8 cellular contexts compared by ENCODE assay signal in genomic region chr20:4814696-4815252, GRCh38. TPM values are rescaled to one million over a fixed set of nuclear protein-coding genes. Genes with fewer than 3 reads are reported as not detected.
A peak's percentile ranks its signal among the peaks of the same experiment; 100 is the strongest.
DNase-seq lines count a peak whose midpoint lies in the region; ATAC-seq, FAIRE-seq and TF ChIP-seq lines count a peak whose summit lies in the region.

No MANE protein-coding gene starts in this region.

- peak overlapping the region; percentile 98 for H3K27ac Mint-ChIP-seq in activated naive CD8-positive, alpha-beta T cell

- H3K27me3 ChIP-seq in Peyer's patch (no peaks in the 10 kb centered on the region), mucosa of rectum (ENCODE audit: control insufficient read depth in 2 of 2, insufficient read depth in 2 of 2, low read length in 2 of 2) (no peaks in the 10 kb centered on the region)

- peak overlapping the region in 1 of 2 donors; percentile 65 for H3K9ac ChIP-seq in mucosa of rectum (ENCODE audit: low read depth in 1 of 2, low read length in 2 of 2)

- no peaks in the 10 kb centered on the region for H3K9me3 ChIP-seq in Peyer's patch
- no peaks in the 10 kb centered on the region for H3K9me3 ChIP-seq in mucosa of rectum (ENCODE audit: control insufficient read depth in 2 of 2, low read length in 2 of 2)

- ATAC-seq in GM18498 (IDR thresholded peaks at IDR 0.05; ENCODE audit: unreplicated experiment) (peak; percentile 55), HG02678 (IDR thresholded peaks at IDR 0.05; ENCODE audit: unreplicated experiment) (peak; percentile 49)

- H3K4me1 Mint-ChIP-seq in activated naive CD8-positive, alpha-beta T cell (ENCODE audit: low read depth): peaks cover 73% of the 10 kb centered on the region

- peak in 2 of 3 donors; percentile 84 to 89 for DNase-seq in Peyer's patch
- peak in 21 of 49 donors; percentile 15 to 52 (median 31) for DNase-seq in substantia nigra (lab: John Stamatoyannopoulos, UW)
- no peak for DNase-seq in HTR-8/SVneo (ENCODE audit: insufficient read length, low spot score)
- DNase-seq in urothelium cell line (ENCODE audit: low spot score): no peak

- TF ChIP-seq POLR2A in Peyer's patch (IDR thresholded peaks at IDR 0.05): no peak

- no peaks in the 10 kb centered on the region for H3K36me3 ChIP-seq in Peyer's patch
- H3K36me3 ChIP-seq in mucosa of rectum (ENCODE audit: control insufficient read depth in 2 of 2, insufficient read depth in 2 of 2, low read length in 2 of 2): no peaks in the 10 kb centered on the region

- H3K4me1 ChIP-seq in Peyer's patch: peaks cover 0 to 47% (median 36%) of the 10 kb centered on the region in 4 donors
- H3K4me1 ChIP-seq in mucosa of rectum (ENCODE audit: control insufficient read depth in 2 of 2, insufficient read depth in 2 of 2, low read length in 2 of 2): peaks cover 2 to 30% of the 10 kb centered on the region in 2 donors

- H3K27ac ChIP-seq in Peyer's patch (peak overlapping the region; percentile 84 to 95 (median 86)), mucosa of rectum (ENCODE audit: low read depth in 2 of 2, low read length in 2 of 2) (peak overlapping the region; percentile 76 to 90), substantia nigra (ENCODE audit: low read depth, low read length, poor library complexity, severe bottlenecking) (peak overlapping the region; percentile 82)

- peaks cover 7% of the 10 kb centered on the region for H3K36me3 Mint-ChIP-seq in activated naive CD8-positive, alpha-beta T cell

- peak overlapping the region; percentile 90 for H3K4me3 Mint-ChIP-seq in activated naive CD8-positive, alpha-beta T cell

- H3K27me3 Mint-ChIP-seq in activated naive CD8-positive, alpha-beta T cell: no peaks in the 10 kb centered on the region

- TF ChIP-seq CTCF in Peyer's patch (IDR thresholded peaks at IDR 0.05): no peak

- H3K4me3 ChIP-seq in Peyer's patch (peak overlapping the region; percentile 22 to 45 (median 34)), mucosa of rectum (ENCODE audit: low read length in 2 of 2) (peak overlapping the region in 1 of 2 donors; percentile 70)

- FAIRE-seq in HTR-8/SVneo (lab: Jason Lieb, UNC) (no peak), urothelium cell line (lab: Jason Lieb, UNC) (no peak)

- no peaks in the 10 kb centered on the region for H3K9me3 Mint-ChIP-seq in activated naive CD8-positive, alpha-beta T cell (ENCODE audit: low read depth)

RNA-seq across cellular contexts. Expression of gene RASSF2, which starts 8.6 kb away (rescaled TPM):
- 10 to 100 TPM in 1 of 4 donors, 1 to 10 TPM in 3; 2.8 to 39.6 (median 5.2) TPM for total RNA-seq in Peyer's patch

Comparison
In these comparisons a context has a peak if more than half of its experiments do, and no peak if none do; other contexts are left out.
1. DNase-seq: peak in Peyer's patch (2 of 3); none in HTR-8/SVneo (single experiment) and urothelium cell line (single experiment).
2. Peak in every context shown above with its lines, with median percentiles within 50 percentile points of each other: H3K27ac ChIP-seq.